ENCODE assay signal across 32 cellular contexts in genomic region chr4:142809559-142809958, GRCh38.
"Had no signal": no experiment of that assay in that cellular context is flagged by ENCODE, and none has a peak within 500 bp of the region (broad histone marks: within the 10 kb centered on the region; RNA-seq: fewer than 3 reads in every experiment).

No MANE protein-coding gene starts in this region.

- H3K36me3 ChIP-seq: brain microvascular endothelial cell, Peyer's patch, SJSA1 had no signal

- H3K27me3 ChIP-seq: brain microvascular endothelial cell, Peyer's patch, SJSA1 had no signal

- DNase-seq: activated CD4-positive, alpha-beta T cell treated with anti-CD3 and anti-CD28 coated beads, Interleukin-2, amount 10 ng/mL, durations not matched to agents 24 days and 14 days; activated CD4-positive, alpha-beta T cell treated with anti-CD3 and anti-CD28 coated beads, Interleukin-2, amount 50 U/mL, for 4 hours; activated CD8-positive, alpha-beta T cell treated with anti-CD3 and anti-CD28 coated beads for 36 hours; activated effector memory CD4-positive, alpha-beta T cell treated with anti-CD3 and anti-CD28 coated beads, Interleukin-2, amount 50 U/mL, for 16 hours; activated naive CD4-positive, alpha-beta T cell; activated naive CD4-positive, alpha-beta T cell treated with anti-CD3 and anti-CD28 coated beads, Interleukin-2, amount 50 U/mL, for 16 hours; activated naive CD8-positive, alpha-beta T cell treated with anti-CD3 and anti-CD28 coated beads for 36 hours; activated T-cell treated with anti-CD3 and anti-CD28 coated beads, Interleukin-2, amount 50 U/mL, for 1 hour; activated T-cell treated with anti-CD3 and anti-CD28 coated beads, Interleukin-2, amount 50 U/mL, for 72 hours; amniotic stem cell; aorta; brain microvascular endothelial cell; central memory CD4-positive, alpha-beta T cell; MM.1S; NCI-H1092 treated with DMSO at 0.1 percent for 48 hours; NCI-H1417 treated with DMSO at 0.1 percent for 48 hours; NCI-H1694; NCI-H1930; NCI-H2081 treated with DMSO at 0.1 percent for 48 hours; NCI-H345; NCI-H524 treated with DMSO at 0.1 percent for 48 hours; NCI-H748 treated with DMSO at 0.1 percent for 48 hours; NK-92 treated with Interleukin-12 subunit alpha and Interleukin-12 subunit beta, amount 100 ng/mL, for 24 hours; PC-3; Peyer's patch; RPMI8226; SHP77 treated with DMSO at 0.1 percent for 48 hours; SK-N-SH had no signal

- H3K9me3 ChIP-seq: Peyer's patch, SJSA1, SK-N-SH had no signal

- ATAC-seq: activated CD8-positive, alpha-beta T cell treated with anti-CD3 and anti-CD28 coated beads for 36 hours; activated T-cell treated with anti-CD3 and anti-CD28 coated beads, Interleukin-2, amount 50 U/mL, for 72 hours; activated T-helper 17 cell treated with anti-CD3 and anti-CD28 coated beads, Interleukin-2, amount 50 U/mL, for 72 hours; PC-3 had no signal

- H3K4me2 ChIP-seq: KMS-11, SK-N-SH had no signal

- H3K4me1 ChIP-seq: SJSA1 had no signal

- FAIRE-seq: TTC549 had no signal

- H3K9ac ChIP-seq: KMS-11, SK-N-SH had no signal

- H3K4me3 ChIP-seq: Peyer's patch, SJSA1 had no signal

- H3K27ac ChIP-seq: brain microvascular endothelial cell, KMS-11, Peyer's patch, SJSA1 had no signal
